2 cellular contexts compared by ENCODE assay signal in the genomic region with DNA sequence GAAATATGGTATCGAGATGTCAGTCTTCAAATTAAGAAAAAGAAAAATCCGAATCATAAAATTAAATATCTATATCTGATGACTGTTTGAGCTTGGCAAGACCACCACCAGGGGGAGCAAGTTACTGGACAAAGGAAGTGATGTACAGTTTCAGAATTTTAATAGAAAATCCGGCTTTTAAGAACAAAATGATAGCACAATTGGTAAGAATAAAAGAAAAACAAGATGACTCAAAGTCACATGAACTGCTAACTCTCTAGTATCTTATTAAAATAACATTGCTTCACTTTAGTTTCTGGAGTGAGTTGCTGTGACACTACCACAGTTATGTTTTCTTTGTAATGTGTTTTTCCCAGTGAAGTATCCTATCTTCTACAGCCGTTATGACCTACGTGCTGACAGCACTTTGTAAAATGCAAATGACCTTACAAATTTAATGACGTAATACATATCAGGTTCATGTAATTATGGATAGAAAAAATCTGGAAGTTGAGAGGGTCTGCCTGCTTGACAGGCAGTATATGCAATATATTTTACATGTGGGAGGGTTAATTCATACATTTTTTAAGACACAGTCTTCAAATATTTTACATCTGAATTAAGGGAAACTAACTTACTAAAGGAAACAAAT.
A peak's percentile ranks its signal among the peaks of the same experiment; 100 is the strongest.
TF ChIP-seq lines count a peak whose summit lies in the region.

No MANE protein-coding gene starts in this region.

TF ChIP-seq in SK-N-SH, 30 proteins besides CTCF, POLR2A, EP300 and RAD21 (continued from another document):
- TF ChIP-seq SMC3 (IDR thresholded peaks at IDR 0.05; ENCODE audit: low read depth, low read length) = peak; percentile 68
- TF ChIP-seq PBX3 (IDR thresholded peaks at IDR 0.05) = no peak
- no peak for TF ChIP-seq FOSL2 (IDR thresholded peaks at IDR 0.05; ENCODE audit: borderline replicate concordance, low read depth)
- peak; percentile 19; the same call in 1 of the 2 replicates for TF ChIP-seq RFX5 (IDR thresholded peaks at IDR 0.05; ENCODE audit: low read length)

TF ChIP-seq in SK-N-SH treated with all-trans-retinoic acid at 6 μM for 48 hours, 23 proteins besides CTCF, POLR2A, EP300 and RAD21 (continued from another document):
- TF ChIP-seq, protein P1, sequence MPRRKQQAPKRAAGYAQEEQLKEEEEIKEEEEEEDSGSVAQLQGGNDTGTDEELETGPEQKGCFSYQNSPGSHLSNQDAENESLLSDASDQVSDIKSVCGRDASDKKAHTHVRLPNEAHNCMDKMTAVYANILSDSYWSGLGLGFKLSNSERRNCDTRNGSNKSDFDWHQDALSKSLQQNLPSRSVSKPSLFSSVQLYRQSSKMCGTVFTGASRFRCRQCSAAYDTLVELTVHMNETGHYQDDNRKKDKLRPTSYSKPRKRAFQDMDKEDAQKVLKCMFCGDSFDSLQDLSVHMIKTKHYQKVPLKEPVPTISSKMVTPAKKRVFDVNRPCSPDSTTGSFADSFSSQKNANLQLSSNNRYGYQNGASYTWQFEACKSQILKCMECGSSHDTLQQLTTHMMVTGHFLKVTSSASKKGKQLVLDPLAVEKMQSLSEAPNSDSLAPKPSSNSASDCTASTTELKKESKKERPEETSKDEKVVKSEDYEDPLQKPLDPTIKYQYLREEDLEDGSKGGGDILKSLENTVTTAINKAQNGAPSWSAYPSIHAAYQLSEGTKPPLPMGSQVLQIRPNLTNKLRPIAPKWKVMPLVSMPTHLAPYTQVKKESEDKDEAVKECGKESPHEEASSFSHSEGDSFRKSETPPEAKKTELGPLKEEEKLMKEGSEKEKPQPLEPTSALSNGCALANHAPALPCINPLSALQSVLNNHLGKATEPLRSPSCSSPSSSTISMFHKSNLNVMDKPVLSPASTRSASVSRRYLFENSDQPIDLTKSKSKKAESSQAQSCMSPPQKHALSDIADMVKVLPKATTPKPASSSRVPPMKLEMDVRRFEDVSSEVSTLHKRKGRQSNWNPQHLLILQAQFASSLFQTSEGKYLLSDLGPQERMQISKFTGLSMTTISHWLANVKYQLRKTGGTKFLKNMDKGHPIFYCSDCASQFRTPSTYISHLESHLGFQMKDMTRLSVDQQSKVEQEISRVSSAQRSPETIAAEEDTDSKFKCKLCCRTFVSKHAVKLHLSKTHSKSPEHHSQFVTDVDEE (CRISPR knock-in tag; IDR thresholded peaks at IDR 0.05) = no peak
- TF ChIP-seq SNAI2 (CRISPR knock-in tag; IDR thresholded peaks at IDR 0.05) = no peak
- TF ChIP-seq PPARA (CRISPR knock-in tag; IDR thresholded peaks at IDR 0.05; ENCODE audit: borderline replicate concordance) = no peak
- TF ChIP-seq BACH2 (CRISPR knock-in tag; IDR thresholded peaks at IDR 0.05; ENCODE audit: borderline replicate concordance) = no peak
- no peak for TF ChIP-seq ZFP3 (CRISPR knock-in tag; IDR thresholded peaks at IDR 0.05)
